ENCODE assay signal across 8 cellular contexts in the genomic region with DNA sequence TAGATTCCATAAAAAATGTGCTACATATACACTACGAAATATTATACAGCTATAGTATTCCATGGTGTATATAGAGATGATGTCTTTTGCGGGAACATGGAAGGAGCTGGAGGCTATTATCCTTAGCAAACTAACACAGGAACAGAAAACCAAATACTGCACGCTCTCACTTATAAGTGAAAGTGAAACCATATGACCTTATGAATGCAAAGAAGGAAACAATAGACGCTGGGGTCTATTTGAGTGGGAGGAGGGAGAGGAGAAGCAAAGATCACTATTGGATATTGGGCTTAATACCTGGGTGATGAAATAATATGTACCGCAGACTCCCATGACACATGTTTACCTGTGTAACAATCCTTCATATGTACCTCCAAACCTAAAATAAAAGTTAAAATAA.
DNase-seq lines count a peak whose midpoint lies in the region; ATAC-seq, FAIRE-seq and TF ChIP-seq lines count a peak whose summit lies in the region.

No MANE protein-coding gene starts in this region.

- no peaks in the 10 kb centered on the region for H3K4me1 ChIP-seq in KMS-11 (ENCODE audit: low read depth, poor library complexity, severe bottlenecking)
- H3K4me1 ChIP-seq in astrocyte (ENCODE audit: insufficient read depth, low read length): no peaks in the 10 kb centered on the region
- no peaks in the 10 kb centered on the region for H3K4me1 ChIP-seq in gastrocnemius medialis

- H3K79me2 ChIP-seq in KMS-11 (ENCODE audit: insufficient read depth, low read depth) (no peaks in the 10 kb centered on the region), astrocyte (ENCODE audit: insufficient read depth, low read length) (no peaks in the 10 kb centered on the region)

- no peak for FAIRE-seq in astrocyte (lab: Jason Lieb, UNC)

- H3K9me3 Mint-ChIP-seq in CD4-positive, alpha-beta T cell: no peaks in the 10 kb centered on the region
- H3K9me3 Mint-ChIP-seq in astrocyte (ENCODE audit: unreplicated experiment) (no peaks in the 10 kb centered on the region), chondrocyte (ENCODE audit: low read depth) (peaks cover 1% of the 10 kb centered on the region)

- in situ Hi-C loops in gastrocnemius medialis (cut with MboI; ENCODE audit: low sequenced_read_pairs in 4 of 4): no loop called here

- POLR2A ChIA-PET in CD4-positive, alpha-beta T cell (lab: Charles Lee): no interaction called here

- CTCF ChIA-PET in CD4-positive, alpha-beta T cell (lab: Charles Lee): no interaction called here

- H3K27ac Mint-ChIP-seq in CD4-positive, alpha-beta T cell: peak overlapping the region; percentile 81
- H3K27ac Mint-ChIP-seq in astrocyte (ENCODE audit: unreplicated experiment): no peak overlapping the region
- H3K27ac Mint-ChIP-seq in chondrocyte (ENCODE audit: unreplicated experiment): no peak overlapping the region

- no peak for TF ChIP-seq POLR2A in gastrocnemius medialis (IDR thresholded peaks at IDR 0.05)

- peaks cover 47% of the 10 kb centered on the region for H3K4me1 Mint-ChIP-seq in CD4-positive, alpha-beta T cell (ENCODE audit: low read depth)
- H3K4me1 Mint-ChIP-seq in astrocyte (ENCODE audit: low read depth, unreplicated experiment): no peaks in the 10 kb centered on the region
- H3K4me1 Mint-ChIP-seq in chondrocyte (ENCODE audit: low read depth): peaks cover 3% of the 10 kb centered on the region

- intact Hi-C loops in CD4-positive, alpha-beta T cell (cut with DNase I, micrococcal nuclease): no loop called here
- intact Hi-C loops in gastrocnemius medialis (cut with DNase I; ENCODE audit: low total_unique reads): no loop called here

- no peaks in the 10 kb centered on the region for H3K27me3 Mint-ChIP-seq in CD4-positive, alpha-beta T cell
- H3K27me3 Mint-ChIP-seq in astrocyte (ENCODE audit: low read depth, unreplicated experiment): no peaks in the 10 kb centered on the region
- peaks cover 2% of the 10 kb centered on the region for H3K27me3 Mint-ChIP-seq in chondrocyte (ENCODE audit: low read depth)

- H3K4me3 Mint-ChIP-seq in CD4-positive, alpha-beta T cell: peak overlapping the region; percentile 87
- H3K4me3 Mint-ChIP-seq in astrocyte (ENCODE audit: unreplicated experiment): no peak overlapping the region
- H3K4me3 Mint-ChIP-seq in chondrocyte (ENCODE audit: unreplicated experiment): no peak overlapping the region

- no peak for DNase-seq in CD4-positive, alpha-beta T cell
- DNase-seq in astrocyte (ENCODE audit: low read depth) (peak; percentile 1), gastrocnemius medialis (no peak), chondrocyte (ENCODE audit: low spot score) (no peak), AG20443 (ENCODE audit: low spot score) (no peak), NCI-H2196 treated with DMSO at 0.1 percent for 48 hours (lab: John Stamatoyannopoulos, UW; ENCODE audit: unreplicated experiment) (no peak)

- H3K9ac ChIP-seq in KMS-11 (no peak overlapping the region), astrocyte (ENCODE audit: low read length) (no peak overlapping the region)

- no peaks in the 10 kb centered on the region for H3K36me3 Mint-ChIP-seq in CD4-positive, alpha-beta T cell (ENCODE audit: low read depth)
- H3K36me3 Mint-ChIP-seq in astrocyte (ENCODE audit: low read depth, unreplicated experiment) (no peaks in the 10 kb centered on the region), chondrocyte (ENCODE audit: low read depth) (no peaks in the 10 kb centered on the region)

- no peak overlapping the region for H3K27ac ChIP-seq in CD4-positive, alpha-beta T cell (ENCODE audit: low read depth, low read length)
- H3K27ac ChIP-seq in KMS-11: no peak overlapping the region
- no peak overlapping the region for H3K27ac ChIP-seq in astrocyte (ENCODE audit: low read depth, low read length)
- H3K27ac ChIP-seq in gastrocnemius medialis: no peak overlapping the region

- TF ChIP-seq CTCF in CD4-positive, alpha-beta T cell (IDR thresholded peaks at IDR 0.05): no peak
- TF ChIP-seq CTCF in KMS-11 (conservative IDR thresholded peaks at IDR 0.05; ENCODE audit: low read depth, low read length) (no peak), astrocyte (IDR thresholded peaks at IDR 0.05; ENCODE audit: insufficient read depth, low read depth, low read length) (no peak), gastrocnemius medialis (IDR thresholded peaks at IDR 0.05 in 4 of 5, conservative IDR thresholded peaks at IDR 0.05 in 1 of 5) (no peak), chondrocyte (IDR thresholded peaks at IDR 0.05) (no peak)

- H3K9me3 ChIP-seq in CD4-positive, alpha-beta T cell (ENCODE audit: control insufficient read depth, low read length): no peaks in the 10 kb centered on the region
- H3K9me3 ChIP-seq in astrocyte (ENCODE audit: insufficient read depth, low read depth, low read length): no peaks in the 10 kb centered on the region
- H3K9me3 ChIP-seq in gastrocnemius medialis: no peaks in the 10 kb centered on the region

- H3K27me3 ChIP-seq in CD4-positive, alpha-beta T cell (ENCODE audit: control insufficient read depth, insufficient read depth, low read length): no peaks in the 10 kb centered on the region
- no peaks in the 10 kb centered on the region for H3K27me3 ChIP-seq in KMS-11 (ENCODE audit: insufficient read depth, low read depth)
- H3K27me3 ChIP-seq in astrocyte (ENCODE audit: insufficient read depth, low read length): no peaks in the 10 kb centered on the region
- no peaks in the 10 kb centered on the region for H3K27me3 ChIP-seq in gastrocnemius medialis

- H4K20me1 ChIP-seq in KMS-11 (ENCODE audit: insufficient read depth) (no peaks in the 10 kb centered on the region), astrocyte (ENCODE audit: insufficient read depth, low read length) (no peaks in the 10 kb centered on the region)

- no peak overlapping the region for H3K4me2 ChIP-seq in KMS-11
- H3K4me2 ChIP-seq in astrocyte (ENCODE audit: low read length): peak overlapping the region; percentile 54

- no peaks in the 10 kb centered on the region for H3K36me3 ChIP-seq in KMS-11 (ENCODE audit: insufficient read depth)
- H3K36me3 ChIP-seq in astrocyte (ENCODE audit: insufficient read depth, low read length): no peaks in the 10 kb centered on the region
- no peaks in the 10 kb centered on the region for H3K36me3 ChIP-seq in gastrocnemius medialis

- ATAC-seq in CD4-positive, alpha-beta T cell (ENCODE audit: poor library complexity): peak; percentile 82
- peak; percentile 90 for ATAC-seq in GM19463 (IDR thresholded peaks at IDR 0.05; ENCODE audit: unreplicated experiment)
- ATAC-seq in gastrocnemius medialis: no peak

- H2AFZ ChIP-seq in KMS-11 (ENCODE audit: low read depth): peak overlapping the region; percentile 16; the same call in 1 of the 2 replicates
- H2AFZ ChIP-seq in astrocyte (ENCODE audit: low read depth, low read length): no peak overlapping the region

- no peak overlapping the region for H3K4me3 ChIP-seq in KMS-11 (IDR thresholded peaks at IDR 0.05; ENCODE audit: insufficient read depth, low read depth, low read length)
- peak overlapping the region; percentile 18 for H3K4me3 ChIP-seq in astrocyte (ENCODE audit: insufficient read depth, low read depth, low read length)
- H3K4me3 ChIP-seq in gastrocnemius medialis: peak overlapping the region; percentile 4 to 46 (median 36)

Comparison
In these comparisons a context has a peak if more than half of its experiments do, and no peak if none do; other contexts are left out.
1. ATAC-seq: peak in CD4-positive, alpha-beta T cell (single experiment) and GM19463 (single experiment); none in gastrocnemius medialis (0 of 2).